In the genomic region with DNA sequence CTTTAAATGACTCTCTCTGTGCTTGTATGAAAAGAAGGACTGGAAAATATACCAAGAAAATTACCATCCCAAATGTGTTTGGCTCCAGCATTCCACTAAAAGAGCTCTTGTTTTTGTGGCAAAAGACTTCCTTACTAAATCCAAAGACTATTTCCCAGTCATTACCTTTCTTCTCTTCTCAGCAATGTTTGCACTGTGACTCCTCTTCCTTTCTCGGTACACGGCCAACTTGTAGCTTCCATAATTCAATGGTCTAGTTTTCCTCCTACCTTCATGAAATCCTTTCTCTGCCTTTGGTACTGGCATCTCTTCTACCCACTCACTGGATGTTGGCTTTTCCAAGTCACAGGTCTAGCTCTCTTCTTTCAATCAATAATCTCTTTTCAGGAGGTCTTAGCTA, we compare ENCODE assay signal across 3 cellular contexts.
"Had no signal": no experiment of that assay in that cellular context is flagged by ENCODE, and none has a peak within 500 bp of the region (broad histone marks: within the 10 kb centered on the region; RNA-seq: fewer than 3 reads in every experiment).

No MANE protein-coding gene starts in this region.

- DNase-seq: GDM1, GF-D8 had no signal

- H3K4me3 ChIP-seq: GM12878 had no signal

- ATAC-seq: GM12878 had no signal
